Comparison of ENCODE assay signal across 9 cellular contexts in the genomic region with DNA sequence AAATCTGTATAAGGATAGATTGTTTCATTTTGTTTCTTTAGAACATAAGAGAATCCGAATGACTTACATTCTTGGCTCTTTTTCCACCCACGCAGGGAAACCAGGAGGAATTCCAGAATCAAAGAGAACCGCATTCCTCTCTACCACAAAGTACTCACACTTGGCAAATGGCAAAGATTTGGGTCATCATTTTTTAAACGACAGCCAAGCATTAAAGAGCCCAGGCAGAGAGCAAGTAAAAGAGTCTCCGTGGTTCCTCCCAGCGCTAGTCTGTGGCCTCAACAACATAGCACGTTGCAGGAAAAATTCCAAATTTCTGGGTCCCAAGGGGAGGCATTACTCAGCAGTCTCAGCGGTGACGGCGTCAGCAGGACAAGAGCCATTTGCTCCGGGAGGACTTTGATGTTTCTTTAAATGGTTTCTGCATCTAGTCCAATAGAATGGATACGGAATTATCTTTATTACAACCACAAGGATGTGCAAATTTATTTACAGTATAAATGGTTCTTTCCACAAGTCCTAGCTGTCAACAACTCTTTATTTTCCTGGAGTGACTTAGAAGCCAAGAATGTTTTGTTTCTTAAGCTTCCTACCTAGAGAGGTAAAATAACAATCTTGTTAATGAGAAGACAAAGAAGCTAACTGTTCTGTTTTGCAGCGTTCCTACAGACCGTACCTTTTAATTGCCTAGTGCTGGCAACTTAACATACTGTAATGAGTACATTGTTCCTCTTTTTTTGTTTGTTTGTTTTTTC.
DNase-seq lines count a peak whose midpoint lies in the region; ATAC-seq and TF ChIP-seq lines count a peak whose summit lies in the region.
"Had no signal": no experiment of that assay in that cellular context is flagged by ENCODE, and none has a peak within 500 bp of the region (broad histone marks: within the 10 kb centered on the region; RNA-seq: fewer than 3 reads in every experiment).

No MANE protein-coding gene starts in this region.

- no peak overlapping the region for H3K4me3 ChIP-seq in body of pancreas
- H3K4me3 ChIP-seq in iPS-20b (ENCODE audit: low read length): peak overlapping the region; percentile 68
- H3K4me3 ChIP-seq in skin epidermis: peak overlapping the region in 1 of 7 experiments; percentile 0

- H3K27me3 ChIP-seq in body of pancreas (no peaks in the 10 kb centered on the region), iPS-20b (ENCODE audit: insufficient read depth, low read length) (no peaks in the 10 kb centered on the region)

- no peak for TF ChIP-seq POLR2A in body of pancreas (IDR thresholded peaks at IDR 0.05)

- H3K9ac ChIP-seq in iPS-20b (ENCODE audit: low read depth, low read length): peak overlapping the region; percentile 85

- ATAC-seq in body of pancreas (peak; percentile 87), HG02571 (IDR thresholded peaks at IDR 0.05; ENCODE audit: unreplicated experiment) (no peak), HG03342 (IDR thresholded peaks at IDR 0.05; ENCODE audit: unreplicated experiment) (no peak)

- no peaks in the 10 kb centered on the region for H3K9me3 ChIP-seq in body of pancreas
- H3K9me3 ChIP-seq in iPS-20b (ENCODE audit: insufficient read depth, low read depth, low read length): no peaks in the 10 kb centered on the region

- DNase-seq in DMS 273 (lab: John Stamatoyannopoulos, UW; ENCODE audit: unreplicated experiment) (peak; percentile 52), DMS 273 treated with DMSO at 0.1 percent for 48 hours (lab: John Stamatoyannopoulos, UW) (no peak), body of pancreas (peak; percentile 50 to 71 (median 59)), GM13977 (ENCODE audit: low spot score) (no peak)

- intact Hi-C loops in body of pancreas (cut with DNase I): no loop called here

- no peaks in the 10 kb centered on the region for H3K36me3 ChIP-seq in body of pancreas (replicated peaks in 1 of 2; ENCODE audit: insufficient read depth in 1 of 2, low read depth in 2 of 2)
- H3K36me3 ChIP-seq in iPS-20b (ENCODE audit: insufficient read depth, low read depth, low read length): no peaks in the 10 kb centered on the region

- no peak for TF ChIP-seq CTCF in body of pancreas (IDR thresholded peaks at IDR 0.05)
- TF ChIP-seq CTCF in GM13977 (IDR thresholded peaks at IDR 0.05; ENCODE audit: extremely low read depth, insufficient read depth, missing control alignments): no peak

- peak overlapping the region in 2 of 4 donors; percentile 31 to 42 for H3K27ac ChIP-seq in body of pancreas
- peak overlapping the region; percentile 62 for H3K27ac ChIP-seq in iPS-20b (ENCODE audit: low read length)
- peak overlapping the region in 14 of 21 experiments; percentile 7 to 81 (median 34) for H3K27ac ChIP-seq in skin epidermis
- H3K27ac ChIP-seq: 22Rv1 had no signal

- in situ Hi-C loops in GM13977 (cut with MboI; ENCODE audit: low pct_unique_long_range_greater_than_20kb, low sequenced_read_pairs, unreplicated experiment): loop anchor here (25.0 kb wide), 3 partner anchors 194 to 644 kb away; no protein-coding TSS in a partner anchor

- WGBS in body of pancreas, 2 donors: 3 to 6% methylated on average over 14 of the region's 14 CpGs

- H3K4me1 ChIP-seq in body of pancreas: no peaks in the 10 kb centered on the region
- peaks cover 52% of the 10 kb centered on the region for H3K4me1 ChIP-seq in iPS-20b (ENCODE audit: insufficient read depth, low read length)

Comparison
In these comparisons a context has a peak if more than half of its experiments do, and no peak if none do; other contexts are left out.
1. DNase-seq: peak in DMS 273 (single experiment) and body of pancreas (4 of 4); none in DMS 273 treated with DMSO at 0.1 percent for 48 hours (single experiment) and GM13977 (single experiment).